10 cellular contexts compared by ENCODE assay signal in the genomic region with DNA sequence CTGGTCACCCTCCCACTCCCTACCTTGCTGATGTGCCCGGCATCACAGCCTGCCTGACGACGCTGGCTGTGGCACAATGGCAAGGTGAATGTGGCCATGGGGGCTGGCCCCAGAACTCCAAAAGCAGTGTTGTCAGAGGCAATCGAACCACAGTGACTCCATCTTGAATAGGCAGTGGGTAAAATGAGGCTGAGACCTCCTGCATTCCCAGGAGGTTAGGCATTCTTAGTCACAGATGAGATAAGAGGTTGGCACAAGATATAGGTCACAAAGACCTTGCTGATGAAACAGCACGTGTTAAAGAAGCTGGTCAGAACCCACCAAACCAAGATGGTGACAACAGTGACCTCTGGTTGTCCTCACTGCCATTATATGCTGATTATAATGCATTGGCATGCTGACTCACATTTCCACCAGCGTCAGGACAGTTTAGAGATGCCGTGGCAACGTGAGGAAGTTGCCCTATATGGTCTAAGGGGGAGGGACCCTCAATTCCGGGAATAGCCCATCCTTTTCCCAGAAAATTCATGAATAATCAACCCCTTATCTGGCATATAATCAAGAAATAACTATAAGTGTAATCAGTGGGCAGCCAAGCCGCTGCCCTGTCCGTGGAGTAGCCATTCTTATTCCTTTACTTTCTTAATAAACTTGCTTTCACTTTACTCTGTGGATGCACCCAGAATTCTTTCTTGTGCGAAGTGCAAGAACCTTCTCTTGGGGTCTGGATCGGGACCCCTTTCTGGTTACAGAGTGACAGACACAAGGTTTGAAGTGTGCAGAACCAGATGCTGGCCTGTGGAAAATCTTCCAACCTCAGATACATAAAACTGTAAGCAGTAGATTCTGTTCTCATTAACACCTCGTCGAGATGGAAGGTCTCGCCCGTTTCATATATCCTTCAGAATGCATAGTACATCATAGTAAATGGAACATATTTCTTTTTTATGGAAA. TPM values are rescaled to one million over a fixed set of nuclear protein-coding genes. Genes with fewer than 3 reads are reported as not detected.
DNase-seq lines count a peak whose midpoint lies in the region; ATAC-seq, FAIRE-seq and TF ChIP-seq lines count a peak whose summit lies in the region.
"Had no signal": no experiment of that assay in that cellular context is flagged by ENCODE, and none has a peak within 500 bp of the region (broad histone marks: within the 10 kb centered on the region; RNA-seq: fewer than 3 reads in every experiment).

No MANE protein-coding gene starts in this region.

- peak overlapping the region; percentile 79 for H2AFZ ChIP-seq in K562 (ENCODE audit: low read depth, low read length)

- H3K36me3 Mint-ChIP-seq in naive thymus-derived CD4-positive, alpha-beta T cell = peaks cover 0 to 3% (median 0%) of the 10 kb centered on the region in 5 donors
- H3K36me3 Mint-ChIP-seq in progenitor cell of endocrine pancreas (ENCODE audit: insufficient read depth) = no peaks in the 10 kb centered on the region
- H3K36me3 Mint-ChIP-seq: naive B cell had no signal

- no peak overlapping the region for H3K4me3 ChIP-seq in NB4 (ENCODE audit: low read depth, low read length)
- H3K4me3 ChIP-seq in K562 = no peak overlapping the region
- H3K4me3 ChIP-seq in naive thymus-derived CD4-positive, alpha-beta T cell (ENCODE audit: low read length) = no peak overlapping the region

- FAIRE-seq in K562 (lab: Jason Lieb, UNC) = peak; percentile 92

- no peaks in the 10 kb centered on the region for H3K9me3 ChIP-seq in K562 (replicated peaks; ENCODE audit: control insufficient read depth, insufficient read depth, low read depth, low read length)
- H3K9me3 ChIP-seq in naive thymus-derived CD4-positive, alpha-beta T cell (ENCODE audit: control insufficient read depth in 2 of 3, low read length in 3 of 3) = no peaks in the 10 kb centered on the region

- POLR2A ChIA-PET in K562 (lab: Yijun Ruan, JAX) = no interaction called here
- POLR2A ChIA-PET in naive thymus-derived CD4-positive, alpha-beta T cell (lab: Charles Lee) = no interaction called here

- TF ChIP-seq POLR2A in NB4 (IDR thresholded peaks at IDR 0.05; ENCODE audit: extremely low read depth, insufficient read length) (no peak), K562 (conservative IDR thresholded peaks at IDR 0.05) (peak; percentile 76)

- peaks cover 0 to 6% (median 2%) of the 10 kb centered on the region in 7 donors for H3K4me1 Mint-ChIP-seq in naive thymus-derived CD4-positive, alpha-beta T cell
- peaks cover 2% of the 10 kb centered on the region for H3K4me1 Mint-ChIP-seq in progenitor cell of endocrine pancreas (ENCODE audit: low read depth)

- peak overlapping the region; percentile 57 for H3K4me2 ChIP-seq in K562 (ENCODE audit: insufficient read depth, low read length)

- BruUV-seq in K562 (replicated peaks; lab: Mats Ljungman, UMichigan) = TSS peak; percentile 99

- H3K27me3 ChIP-seq in K562 (ENCODE audit: control insufficient read depth in 2 of 2, insufficient read depth in 2 of 2, low read length in 2 of 2) = no peaks in the 10 kb centered on the region
- no peaks in the 10 kb centered on the region for H3K27me3 ChIP-seq in naive thymus-derived CD4-positive, alpha-beta T cell (ENCODE audit: control insufficient read depth in 2 of 2, insufficient read depth in 2 of 2, low read length in 2 of 2)

- no peaks in the 10 kb centered on the region for H4K20me1 ChIP-seq in K562 (replicated peaks; ENCODE audit: control insufficient read depth, insufficient read depth, low read length)

- no peaks in the 10 kb centered on the region for H3K36me3 ChIP-seq in K562 (ENCODE audit: control insufficient read depth, insufficient read depth, low read length)
- H3K36me3 ChIP-seq in naive thymus-derived CD4-positive, alpha-beta T cell (ENCODE audit: control insufficient read depth in 2 of 3, insufficient read depth in 3 of 3, low read length in 3 of 3) = no peaks in the 10 kb centered on the region

- intact Hi-C loops in K562 (cut with micrococcal nuclease) (loop anchor here (1.0 kb wide), 1 partner anchor 46 kb away; no protein-coding TSS in a partner anchor), posterior vena cava (cut with DNase I) (no loop called here)
- intact Hi-C loops in naive thymus-derived CD4-positive, alpha-beta T cell (cut with micrococcal nuclease) = no loop called here

- ATAC-seq in K562 (peak; percentile 85), GM18868 (IDR thresholded peaks at IDR 0.05; ENCODE audit: unreplicated experiment) (no peak)
- no peak for ATAC-seq in naive thymus-derived CD4-positive, alpha-beta T cell

- peaks cover 0 to 3% (median 0%) of the 10 kb centered on the region in 11 donors for H3K9me3 Mint-ChIP-seq in naive thymus-derived CD4-positive, alpha-beta T cell
- peaks cover 4% of the 10 kb centered on the region for H3K9me3 Mint-ChIP-seq in progenitor cell of endocrine pancreas (ENCODE audit: low read depth)

- WGBS in K562 (ENCODE audit: insufficient coverage, low coverage, missing lambda C conversion rate) = 30% methylated on average over 17 of the region's 17 CpGs

- TF ChIP-seq CTCF in NB4 (IDR thresholded peaks at IDR 0.05; ENCODE audit: low read depth, low read length) = no peak
- TF ChIP-seq CTCF in K562 (IDR thresholded peaks at IDR 0.05 in 2 of 3, conservative IDR thresholded peaks at IDR 0.05 in 1 of 3; ENCODE audit: insufficient read depth in 2 of 3, low read depth in 1 of 3, low read length in 3 of 3) = no peak
- TF ChIP-seq CTCF in progenitor cell of endocrine pancreas (IDR thresholded peaks at IDR 0.05; ENCODE audit: unreplicated experiment) = no peak

- CTCF ChIA-PET in K562 (lab: Yijun Ruan, JAX; ENCODE audit: low intra/inter-chr PET ratio) = interaction anchor here (0.6 kb wide), 1 partner anchor 80 kb away, joined by 3 read pairs; no protein-coding TSS in a partner anchor
- CTCF ChIA-PET in naive thymus-derived CD4-positive, alpha-beta T cell (lab: Charles Lee) = no interaction called here

- no peak overlapping the region for H3K27ac Mint-ChIP-seq in naive thymus-derived CD4-positive, alpha-beta T cell
- H3K27ac Mint-ChIP-seq in progenitor cell of endocrine pancreas = no peak overlapping the region
- H3K27ac Mint-ChIP-seq: naive B cell had no signal

- H3K4me3 Mint-ChIP-seq in naive thymus-derived CD4-positive, alpha-beta T cell = peak overlapping the region in 4 of 10 donors; percentile 21 to 52 (median 32)
- no peak overlapping the region for H3K4me3 Mint-ChIP-seq in progenitor cell of endocrine pancreas (ENCODE audit: low read depth)
- H3K4me3 Mint-ChIP-seq: naive B cell had no signal

- peak overlapping the region; percentile 83 for H3K27ac ChIP-seq in K562 (ENCODE audit: extremely low read depth, low read depth, low read length)
- H3K27ac ChIP-seq in naive thymus-derived CD4-positive, alpha-beta T cell (ENCODE audit: low read depth, low read length) = no peak overlapping the region

- H3K27me3 Mint-ChIP-seq in naive thymus-derived CD4-positive, alpha-beta T cell = peaks cover 0 to 38% (median 29%) of the 10 kb centered on the region in 5 donors
- H3K27me3 Mint-ChIP-seq in progenitor cell of endocrine pancreas = peaks cover 12% of the 10 kb centered on the region

- H3K79me2 ChIP-seq in K562 (ENCODE audit: control insufficient read depth, insufficient read depth, low read length) = no peaks in the 10 kb centered on the region

- H3K4me1 ChIP-seq in K562 (replicated peaks in 1 of 2; ENCODE audit: control insufficient read depth in 2 of 2, insufficient read depth in 2 of 2, low read length in 2 of 2) = peaks cover 10 to 22% of the 10 kb centered on the region in 2 experiments; a peak in 4 of 5 replicates
- H3K4me1 ChIP-seq in naive thymus-derived CD4-positive, alpha-beta T cell (ENCODE audit: control insufficient read depth in 2 of 2, insufficient read depth in 2 of 2, low read length in 2 of 2) = no peaks in the 10 kb centered on the region

- TF ChIP-seq RAD21 in K562 (CRISPR knock-in tag; conservative IDR thresholded peaks at IDR 0.05 in 1 of 2, IDR thresholded peaks at IDR 0.05 in 1 of 2) = peak in 1 of 2 experiments; percentile 46; a peak in 2 of 4 replicates

- H3K9ac ChIP-seq in K562 (ENCODE audit: insufficient read depth in 1 of 2, low read depth in 2 of 2, low read length in 2 of 2) = peak overlapping the region; percentile 26 to 49; a peak in 3 of 4 replicates

- peak; percentile 99 for DNase-seq in EH (ENCODE audit: low read depth)
- peak; percentile 28 for DNase-seq in NB4 (ENCODE audit: low read depth)
- peak; percentile 64 to 83 (median 74) for DNase-seq in K562 (ENCODE audit: extremely low read depth in 1 of 4, low spot score in 3 of 4)
- peak; percentile 50 for DNase-seq in posterior vena cava (ENCODE audit: low spot score)
- no peak for DNase-seq in naive thymus-derived CD4-positive, alpha-beta T cell
- no peak for DNase-seq in cortex of kidney (lab: John Stamatoyannopoulos, UW)
- DNase-seq in progenitor cell of endocrine pancreas (ENCODE audit: low spot score, unreplicated experiment) = no peak
- DNase-seq: naive B cell, NCI-H2171 treated with DMSO at 0.1 percent for 48 hours had no signal

- in situ Hi-C loops in K562 (cut with MboI) = no loop called here

- no peaks in the 10 kb centered on the region for H3K9me1 ChIP-seq in K562 (ENCODE audit: control insufficient read depth, insufficient read depth, low read length)

- TF ChIP-seq EP300 in K562 (IDR thresholded peaks at IDR 0.05; ENCODE audit: low read length) = peak; percentile 77

RNA-seq across cellular contexts. Expression of gene CLDN24, which starts 26.8 kb away (rescaled TPM):
- total RNA-seq in K562 (2011; cell fraction: chromatin; rRNA removed; ENCODE audit: low replicate concordance) = not detected in 2 replicates
- total RNA-seq in K562 (2011; cell fraction: nucleolus; rRNA removed) = not detected in 2 replicates
- not detected in 2 replicates for total RNA-seq in K562 (2011; cell fraction: nucleoplasm; rRNA removed)
- not detected in 2 replicates for total RNA-seq in K562 (2014; rRNA removed)
- total RNA-seq in K562 (2014; rRNA removed; fragmentation: Illumina TruSeq; extraction: Trizol) = not detected in 2 replicates
- not detected in 2 replicates for total RNA-seq in K562 (2015; rRNA removed; fragmentation: Illumina TruSeq; extraction: Trizol)
- total RNA-seq in K562 (2021) = not detected in 2 replicates
- polyA plus RNA-seq in K562 (2011; rRNA removed) = not detected in 2 replicates
- polyA plus RNA-seq in K562 (2011; cell fraction: cytosol; rRNA removed) = not detected in 2 replicates
- not detected in 2 replicates for polyA plus RNA-seq in K562 (2011; cell fraction: nucleus; rRNA removed)
- polyA plus RNA-seq in K562 (2012) = not detected in 2 replicates
- not detected in 2 replicates for polyA plus RNA-seq in K562 (2014; fragmentation: Illumina TruSeq; extraction: Trizol)
- polyA plus RNA-seq in K562 (2014; fragmentation: Nextera tagmentation; extraction: Ambion mirVana) = not detected
- polyA plus RNA-seq in K562 (2014; rRNA removed) = not detected in 2 replicates
- polyA minus RNA-seq in K562 (2011; rRNA and poly(A)+ RNA removed) = not detected in 2 replicates
- polyA minus RNA-seq in K562 (2011; cell fraction: cytosol; rRNA and poly(A)+ RNA removed) = not detected in 2 replicates
- polyA minus RNA-seq in K562 (2011; cell fraction: nucleus; rRNA and poly(A)+ RNA removed) = not detected in 2 replicates
- total RNA-seq in posterior vena cava = not detected
- not detected for total RNA-seq in naive thymus-derived CD4-positive, alpha-beta T cell
- polyA plus RNA-seq in naive thymus-derived CD4-positive, alpha-beta T cell = not detected
- total RNA-seq in progenitor cell of endocrine pancreas = not detected in 2 replicates

RNA-seq across cellular contexts. Expression of gene CLDN22, which starts 28.9 kb away (rescaled TPM):
- total RNA-seq in K562 (2011; cell fraction: chromatin; rRNA removed; ENCODE audit: low replicate concordance) = not detected in 2 replicates
- total RNA-seq in K562 (2011; cell fraction: nucleolus; rRNA removed) = not detected in 2 replicates
- total RNA-seq in K562 (2011; cell fraction: nucleoplasm; rRNA removed) = not detected in 2 replicates
- total RNA-seq in K562 (2014; rRNA removed) (not detected in 2 replicates), K562 (2014; rRNA removed; fragmentation: Illumina TruSeq; extraction: Trizol) (not detected in 2 replicates), K562 (2015; rRNA removed; fragmentation: Illumina TruSeq; extraction: Trizol) (not detected in 2 replicates), K562 (2021) (not detected in 2 replicates), posterior vena cava (not detected), progenitor cell of endocrine pancreas (not detected in 2 replicates)
- polyA plus RNA-seq in K562 (2011; rRNA removed) (not detected in 2 replicates), K562 (2014; fragmentation: Illumina TruSeq; extraction: Trizol) (not detected in 2 replicates), K562 (2014; fragmentation: Nextera tagmentation; extraction: Ambion mirVana) (under 1 TPM in 1 of 2 experiments, not detected in 1; 0.21 TPM), K562 (2014; rRNA removed) (0.11 TPM in 1 of 2 replicates, not detected in the other)
- polyA plus RNA-seq in K562 (2011; cell fraction: cytosol; rRNA removed) = not detected in 2 replicates
- not detected in 2 replicates for polyA plus RNA-seq in K562 (2011; cell fraction: nucleus; rRNA removed)
- 0.25 TPM in 1 of 2 replicates, not detected in the other for polyA plus RNA-seq in K562 (2012)
- polyA minus RNA-seq in K562 (2011; rRNA and poly(A)+ RNA removed) = not detected in 2 replicates
- not detected in 2 replicates for polyA minus RNA-seq in K562 (2011; cell fraction: cytosol; rRNA and poly(A)+ RNA removed)
- polyA minus RNA-seq in K562 (2011; cell fraction: nucleus; rRNA and poly(A)+ RNA removed) = not detected in 2 replicates
- total RNA-seq in naive thymus-derived CD4-positive, alpha-beta T cell = not detected
- polyA plus RNA-seq in naive thymus-derived CD4-positive, alpha-beta T cell = not detected

Comparison
In these comparisons a context has a peak if more than half of its experiments do, and no peak if none do; other contexts are left out.
1. DNase-seq: peak in EH (single experiment), NB4 (single experiment), K562 (4 of 4) and posterior vena cava (single experiment); none in naive thymus-derived CD4-positive, alpha-beta T cell (0 of 9), cortex of kidney (single experiment) and progenitor cell of endocrine pancreas (single experiment).